Comparison of ENCODE assay signal across 26 cellular contexts in the genomic region with DNA sequence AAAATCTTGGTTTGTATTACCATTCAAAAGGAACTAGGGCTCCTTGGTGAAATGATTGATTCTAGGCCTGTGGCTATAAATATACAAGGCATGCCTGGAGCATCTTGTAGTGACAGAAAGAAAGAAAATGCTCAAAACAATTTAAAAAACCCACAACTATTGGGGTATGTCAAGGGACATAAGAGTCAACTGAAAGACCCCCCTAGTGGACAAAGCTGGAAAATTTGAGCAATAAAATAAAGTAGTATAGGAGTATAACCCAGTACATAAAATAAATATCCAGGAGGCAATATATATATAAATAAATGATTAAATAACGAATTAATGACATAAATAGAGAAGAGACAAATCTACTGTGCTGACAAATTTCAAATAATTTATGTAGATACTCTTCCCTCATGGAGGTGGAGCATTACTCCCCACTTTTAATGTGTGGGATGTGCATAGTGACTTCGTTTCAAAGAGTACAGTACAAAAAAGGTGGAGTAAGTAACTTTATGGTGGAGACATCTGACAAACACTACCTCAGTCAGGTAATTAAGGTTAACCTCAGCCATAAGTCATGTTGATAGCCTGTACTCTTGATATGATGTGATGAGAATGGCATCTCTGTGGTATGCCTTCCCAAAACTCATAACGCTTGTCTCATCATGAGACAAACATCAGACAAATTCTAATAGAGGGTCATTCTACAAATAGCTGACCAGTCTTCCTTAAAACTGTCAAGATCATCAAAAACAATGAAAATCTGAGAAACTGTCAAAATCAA.
A peak's percentile ranks its signal among the peaks of the same experiment; 100 is the strongest.
DNase-seq lines count a peak whose midpoint lies in the region; ATAC-seq, FAIRE-seq and TF ChIP-seq lines count a peak whose summit lies in the region.
"Had no signal": no experiment of that assay in that cellular context is flagged by ENCODE, and none has a peak within 500 bp of the region (broad histone marks: within the 10 kb centered on the region; RNA-seq: fewer than 3 reads in every experiment).

No MANE protein-coding gene starts in this region.

- no peak overlapping the region for H3K4me2 ChIP-seq in OCI-LY7 (ENCODE audit: low read length)

- CTCF ChIA-PET in A673 (lab: Charles Lee) (no interaction called here), OCI-LY7 (lab: Charles Lee; ENCODE audit: unreplicated experiment) (no interaction called here)
- CTCF ChIA-PET in activated CD8-positive, alpha-beta memory T cell treated with anti-CD3 and anti-CD28 coated beads, Interleukin-2, amount 10 ng/mL, durations not matched to agents 7 days and 5 days (lab: Charles Lee): no interaction called here

- H3K9ac ChIP-seq in kidney (ENCODE audit: low read length in 2 of 2): no peak overlapping the region

- no peak overlapping the region for H3K27ac ChIP-seq in A673 (ENCODE audit: low read depth, low read length, poor library complexity, severe bottlenecking)
- no peak overlapping the region for H3K27ac ChIP-seq in OCI-LY7 (ENCODE audit: low read depth, low read length, poor library complexity, severe bottlenecking)
- H3K27ac ChIP-seq in foreskin keratinocyte: no peak overlapping the region
- no peak overlapping the region for H3K27ac ChIP-seq in kidney (ENCODE audit: low read depth in 2 of 2, low read length in 2 of 2)
- H3K27ac ChIP-seq: Peyer's patch, sigmoid colon, SJCRH30, thoracic aorta had no signal

- H3K36me3 Mint-ChIP-seq in activated CD8-positive, alpha-beta memory T cell treated with anti-CD3 and anti-CD28 coated beads, Interleukin-2, amount 10 ng/mL, durations not matched to agents 7 days and 5 days: no peaks in the 10 kb centered on the region
- H3K36me3 Mint-ChIP-seq: CD8-positive, alpha-beta T cell; naive thymus-derived CD8-positive, alpha-beta T cell; stimulated activated effector memory CD8-positive, alpha-beta T cell treated with anti-CD3 and anti-CD28 coated beads, Interleukin-12 subunit alpha, Interleukin-12 subunit beta, amount 100 ng/mL, for 72 hours had no signal

- H3K27ac Mint-ChIP-seq in activated CD8-positive, alpha-beta memory T cell treated with anti-CD3 and anti-CD28 coated beads, Interleukin-2, amount 10 ng/mL, durations not matched to agents 7 days and 5 days: no peak overlapping the region
- H3K27ac Mint-ChIP-seq: activated CD4-positive, alpha-beta T cell treated with anti-CD3 and anti-CD28 coated beads, Interleukin-2, amount 10 ng/mL, durations not matched to agents 7 days and 5 days; CD8-positive, alpha-beta T cell; naive thymus-derived CD8-positive, alpha-beta T cell; stimulated activated effector memory CD8-positive, alpha-beta T cell treated with anti-CD3 and anti-CD28 coated beads, Interleukin-12 subunit alpha, Interleukin-12 subunit beta, amount 100 ng/mL, for 72 hours; T-helper 17 cell had no signal

- TF ChIP-seq CTCF in A673 (conservative IDR thresholded peaks at IDR 0.05; ENCODE audit: low read depth, low read length) (peak; percentile 35; the same call in 1 of the 2 replicates), GM12873 (IDR thresholded peaks at IDR 0.05; ENCODE audit: insufficient read depth, low read depth, low read length, missing control alignments) (peak; percentile 35), OCI-LY7 (conservative IDR thresholded peaks at IDR 0.05; ENCODE audit: low read length) (0 out of 2 replicates have a peak, but pooled peaks have one; percentile 50), foreskin keratinocyte (conservative IDR thresholded peaks at IDR 0.05) (no peak), kidney (IDR thresholded peaks at IDR 0.05; ENCODE audit: borderline replicate concordance, extremely low read depth, insufficient read depth) (no peak)

- no TSS peak for BruUV-seq in A673 (replicated peaks; lab: Mats Ljungman, UMichigan)
- BruUV-seq in OCI-LY7 (replicated peaks; lab: Mats Ljungman, UMichigan): no TSS peak

- peaks cover 3% of the 10 kb centered on the region for H3K9me3 ChIP-seq in A673 (ENCODE audit: low read depth, low read length, poor library complexity, severe bottlenecking)
- H3K9me3 ChIP-seq in OCI-LY7 (ENCODE audit: low read length): no peaks in the 10 kb centered on the region
- no peaks in the 10 kb centered on the region for H3K9me3 ChIP-seq in kidney (ENCODE audit: control insufficient read depth in 1 of 2, low read length in 2 of 2)
- H3K9me3 ChIP-seq: HAP-1, Peyer's patch, sigmoid colon, SJCRH30, thoracic aorta had no signal

- POLR2A ChIA-PET in A673 (lab: Charles Lee; ENCODE audit: low non-redundant PET) (no interaction called here), OCI-LY7 (lab: Charles Lee) (interaction anchor here (0.7 kb wide), 1 partner anchor 11 kb away, joined by 3 read pairs; no protein-coding TSS in a partner anchor)

- H3K4me1 ChIP-seq in A673 (ENCODE audit: insufficient read depth, low read length, poor library complexity, severe bottlenecking) (no peaks in the 10 kb centered on the region), OCI-LY7 (ENCODE audit: insufficient read depth, low read length, poor library complexity, severe bottlenecking) (no peaks in the 10 kb centered on the region), foreskin keratinocyte (peaks cover 3% of the 10 kb centered on the region), kidney (ENCODE audit: control insufficient read depth in 1 of 2, insufficient read depth in 1 of 2, low read depth in 1 of 2, low read length in 2 of 2) (no peaks in the 10 kb centered on the region)
- H3K4me1 ChIP-seq: HAP-1, Peyer's patch, sigmoid colon, SJCRH30 had no signal

- H3K36me3 ChIP-seq in A673 (ENCODE audit: insufficient read depth, low read length, poor library complexity, severe bottlenecking): no peaks in the 10 kb centered on the region
- H3K36me3 ChIP-seq in OCI-LY7 (ENCODE audit: insufficient read depth, low read length): no peaks in the 10 kb centered on the region
- no peaks in the 10 kb centered on the region for H3K36me3 ChIP-seq in kidney (ENCODE audit: control insufficient read depth in 1 of 2, insufficient read depth in 2 of 2, low read length in 2 of 2)
- H3K36me3 ChIP-seq: HAP-1, Peyer's patch, sigmoid colon, SJCRH30, thoracic aorta had no signal

- H3K9me2 ChIP-seq in OCI-LY7 (ENCODE audit: insufficient read depth, low read length): no peaks in the 10 kb centered on the region

- no peaks in the 10 kb centered on the region for H4K20me1 ChIP-seq in OCI-LY7 (ENCODE audit: insufficient read depth, low read length)

- H2AFZ ChIP-seq in OCI-LY7 (ENCODE audit: low read length): no peak overlapping the region

- H3K4me3 ChIP-seq in A673 (ENCODE audit: low read depth, low read length, poor library complexity, severe bottlenecking): no peak overlapping the region
- H3K4me3 ChIP-seq in OCI-LY7 (ENCODE audit: low read depth, low read length, poor library complexity, severe bottlenecking): no peak overlapping the region
- H3K4me3 ChIP-seq in kidney (ENCODE audit: low read length in 2 of 2): no peak overlapping the region
- H3K4me3 ChIP-seq: HAP-1, Peyer's patch, sigmoid colon, SJCRH30, thoracic aorta had no signal

- H3K27me3 ChIP-seq in A673 (replicated peaks; ENCODE audit: insufficient read depth, low read depth, low read length, poor library complexity) (no peaks in the 10 kb centered on the region), foreskin keratinocyte (no peaks in the 10 kb centered on the region)
- H3K27me3 ChIP-seq: Peyer's patch, sigmoid colon, SJCRH30 had no signal

- peaks cover 6% of the 10 kb centered on the region for H3K9me3 Mint-ChIP-seq in activated CD8-positive, alpha-beta memory T cell treated with anti-CD3 and anti-CD28 coated beads, Interleukin-2, amount 10 ng/mL, durations not matched to agents 7 days and 5 days (ENCODE audit: low read depth)
- H3K9me3 Mint-ChIP-seq: activated CD4-positive, alpha-beta T cell treated with anti-CD3 and anti-CD28 coated beads, Interleukin-2, amount 10 ng/mL, durations not matched to agents 7 days and 5 days had no signal

- ATAC-seq in foreskin keratinocyte (peak; percentile 80), HG02852 (IDR thresholded peaks at IDR 0.05; ENCODE audit: unreplicated experiment) (no peak)
- no peak for ATAC-seq in activated CD8-positive, alpha-beta memory T cell treated with anti-CD3 and anti-CD28 coated beads, Interleukin-2, amount 10 ng/mL, durations not matched to agents 7 days and 5 days
- ATAC-seq: CD8-positive, alpha-beta T cell; HepG2; naive thymus-derived CD8-positive, alpha-beta T cell; stimulated activated effector memory CD8-positive, alpha-beta T cell treated with anti-CD3 and anti-CD28 coated beads, Interleukin-12 subunit alpha, Interleukin-12 subunit beta, amount 100 ng/mL, for 72 hours; T-helper 17 cell had no signal

- no peak overlapping the region for H3K4me3 Mint-ChIP-seq in activated CD8-positive, alpha-beta memory T cell treated with anti-CD3 and anti-CD28 coated beads, Interleukin-2, amount 10 ng/mL, durations not matched to agents 7 days and 5 days
- H3K4me3 Mint-ChIP-seq: activated CD4-positive, alpha-beta T cell treated with anti-CD3 and anti-CD28 coated beads, Interleukin-2, amount 10 ng/mL, durations not matched to agents 7 days and 5 days; CD8-positive, alpha-beta T cell; naive thymus-derived CD8-positive, alpha-beta T cell; stimulated activated effector memory CD8-positive, alpha-beta T cell treated with anti-CD3 and anti-CD28 coated beads, Interleukin-12 subunit alpha, Interleukin-12 subunit beta, amount 100 ng/mL, for 72 hours; T-helper 17 cell had no signal

- DNase-seq in A673 (ENCODE audit: low spot score) (no peak), OCI-LY7 (ENCODE audit: low spot score) (no peak), foreskin keratinocyte (peak; percentile 61 to 81), NCI-H187 treated with DMSO at 0.1 percent for 48 hours (lab: John Stamatoyannopoulos, UW) (no peak), kidney (no peak)
- DNase-seq in activated CD8-positive, alpha-beta memory T cell treated with anti-CD3 and anti-CD28 coated beads, Interleukin-2, amount 10 ng/mL, durations not matched to agents 7 days and 5 days: no peak
- DNase-seq: activated CD4-positive, alpha-beta T cell treated with anti-CD3 and anti-CD28 coated beads, Interleukin-2, amount 10 ng/mL, durations not matched to agents 7 days and 5 days; activated effector memory CD4-positive, alpha-beta T cell treated with anti-CD3 and anti-CD28 coated beads, Interleukin-2, amount 50 U/mL, for 16 hours; CD8-positive, alpha-beta T cell; erythroblast; kidney glomerular epithelial cell; mesenchymal stem cell; naive thymus-derived CD8-positive, alpha-beta T cell; NCI-H146; NCI-H2171 treated with DMSO at 0.1 percent for 48 hours; NCI-H774; Peyer's patch; sigmoid colon; T-helper 17 cell had no signal

- no peaks in the 10 kb centered on the region for H3K79me2 ChIP-seq in OCI-LY7 (ENCODE audit: insufficient read depth, low read depth, low read length)

- no peak for FAIRE-seq in kidney (lab: Jason Lieb, UNC)
- FAIRE-seq: HepG2 had no signal

- no peaks in the 10 kb centered on the region for H3K27me3 Mint-ChIP-seq in activated CD8-positive, alpha-beta memory T cell treated with anti-CD3 and anti-CD28 coated beads, Interleukin-2, amount 10 ng/mL, durations not matched to agents 7 days and 5 days
- H3K27me3 Mint-ChIP-seq: activated CD4-positive, alpha-beta T cell treated with anti-CD3 and anti-CD28 coated beads, Interleukin-2, amount 10 ng/mL, durations not matched to agents 7 days and 5 days; T-helper 17 cell had no signal

- no peaks in the 10 kb centered on the region for H3K4me1 Mint-ChIP-seq in activated CD8-positive, alpha-beta memory T cell treated with anti-CD3 and anti-CD28 coated beads, Interleukin-2, amount 10 ng/mL, durations not matched to agents 7 days and 5 days
- H3K4me1 Mint-ChIP-seq: activated CD4-positive, alpha-beta T cell treated with anti-CD3 and anti-CD28 coated beads, Interleukin-2, amount 10 ng/mL, durations not matched to agents 7 days and 5 days; naive thymus-derived CD8-positive, alpha-beta T cell; stimulated activated effector memory CD8-positive, alpha-beta T cell treated with anti-CD3 and anti-CD28 coated beads, Interleukin-12 subunit alpha, Interleukin-12 subunit beta, amount 100 ng/mL, for 72 hours; T-helper 17 cell had no signal

- intact Hi-C loops in A673 (cut with micrococcal nuclease; ENCODE audit: unreplicated experiment) (no loop called here), OCI-LY7 (cut with micrococcal nuclease; ENCODE audit: unreplicated experiment) (no loop called here), kidney (cut with DNase I) (no loop called here)

Comparison
In these comparisons a context has a peak if more than half of its experiments do, and no peak if none do; other contexts are left out.
1. DNase-seq: peak in foreskin keratinocyte (2 of 2); none in A673 (single experiment), OCI-LY7 (single experiment), NCI-H187 treated with DMSO at 0.1 percent for 48 hours (single experiment), activated CD8-positive, alpha-beta memory T cell treated with anti-CD3 and anti-CD28 coated beads, Interleukin-2, amount 10 ng/mL, durations not matched to agents 7 days and 5 days (single experiment) and kidney (single experiment).
2. CTCF ChIP-seq: peak in A673 (single experiment), GM12873 (single experiment) and OCI-LY7 (single experiment); none in foreskin keratinocyte (single experiment) and kidney (single experiment).